ENCODE assay signal across 19 cellular contexts in the genomic region with DNA sequence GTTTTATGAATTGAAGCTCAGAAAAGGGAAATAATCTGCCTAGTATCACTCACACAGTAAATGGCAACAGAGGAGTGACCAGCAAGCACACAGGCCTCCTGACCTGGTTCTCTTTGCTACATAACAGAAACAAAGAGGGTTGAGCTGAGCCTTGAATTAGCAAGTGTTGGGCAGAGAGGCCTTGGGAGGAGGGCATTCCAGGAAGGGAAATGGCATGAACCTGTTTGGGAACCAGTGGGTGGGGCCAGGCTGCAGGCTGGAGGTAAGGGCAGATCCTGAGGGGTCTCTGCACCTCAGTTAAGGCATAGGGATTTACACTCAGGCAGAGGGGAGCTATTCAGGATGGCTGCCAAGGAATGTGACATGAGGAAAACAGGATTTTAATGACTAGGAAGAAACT. TPM values are rescaled to one million over a fixed set of nuclear protein-coding genes. Genes with fewer than 3 reads are reported as not detected.
DNase-seq lines count a peak whose midpoint lies in the region; ATAC-seq and TF ChIP-seq lines count a peak whose summit lies in the region.
"Had no signal": no experiment of that assay in that cellular context is flagged by ENCODE, and none has a peak within 500 bp of the region (broad histone marks: within the 10 kb centered on the region; RNA-seq: fewer than 3 reads in every experiment).

No MANE protein-coding gene starts in this region.

- peak overlapping the region; percentile 5 for H3K27ac ChIP-seq in neuronal stem cell (replicated peaks; ENCODE audit: low read length)
- H3K27ac ChIP-seq: BLaER1 had no signal

- H3K14ac ChIP-seq in neuronal stem cell (ENCODE audit: low read length): no peak overlapping the region

- no peak overlapping the region for H4K91ac ChIP-seq in neuronal stem cell (ENCODE audit: low read depth, low read length, poor library complexity)

- POLR2A ChIA-PET in activated CD8-positive, alpha-beta T cell treated with anti-CD3 and anti-CD28 coated beads for 36 hours (lab: Charles Lee): interaction anchor here (0.6 kb wide), 1 partner anchor 49 kb away, joined by 3 read pairs; no protein-coding TSS in a partner anchor
- POLR2A ChIA-PET in activated CD8-positive, alpha-beta T cell treated with anti-CD3 and anti-CD28 coated beads, Interleukin-2, amount 10 ng/mL, durations not matched to agents 7 days and 5 days (lab: Charles Lee): interaction anchor here (1.8 kb wide), 1 partner anchor 25 kb away, joined by 7 read pairs; a partner anchor contains a TSS
- POLR2A ChIA-PET in activated CD4-positive, alpha-beta memory T cell treated with anti-CD3 and anti-CD28 coated beads for 36 hours (lab: Charles Lee): no interaction called here

- H3K4me3 ChIP-seq in neuronal stem cell (ENCODE audit: low read length in 2 of 2): no peak overlapping the region
- H3K4me3 ChIP-seq: BLaER1 had no signal

- no peak overlapping the region for H2AK5ac ChIP-seq in neuronal stem cell (ENCODE audit: low read depth, low read length)

- no peak overlapping the region for H3K4me2 ChIP-seq in neuronal stem cell (ENCODE audit: insufficient read depth, low read length, poor library complexity, severe bottlenecking)
- H3K4me2 ChIP-seq: BLaER1 had no signal

- H3K79me1 ChIP-seq in neuronal stem cell (ENCODE audit: low read depth, low read length): no peaks in the 10 kb centered on the region

- intact Hi-C loops in activated CD8-positive, alpha-beta T cell treated with anti-CD3 and anti-CD28 coated beads for 36 hours (cut with micrococcal nuclease): no loop called here
- intact Hi-C loops in activated T-helper 2 cell treated with anti-CD3 and anti-CD28 coated beads, Interferon-gamma antibody, Interleukin-2, Interleukin-4, amounts not matched to agents 10 μg/mL and 5 μg/mL and 100 μg/mL, durations not matched to agents 14 hours and 24 hours and 36 hours (cut with micrococcal nuclease): loop anchor here (2.0 kb wide), 1 partner anchor 25 kb away; a partner anchor contains a TSS
- intact Hi-C loops in activated CD4-positive, alpha-beta memory T cell treated with anti-CD3 and anti-CD28 coated beads for 36 hours (cut with micrococcal nuclease): loop anchor here (2.0 kb wide), 1 partner anchor 25 kb away; a partner anchor contains a TSS

- peak overlapping the region; percentile 39 for H2AFZ ChIP-seq in neuronal stem cell (ENCODE audit: low read length)

- H2BK120ac ChIP-seq in neuronal stem cell (ENCODE audit: low read depth, low read length): no peak overlapping the region

- no peaks in the 10 kb centered on the region for H3K27me3 Mint-ChIP-seq in activated CD8-positive, alpha-beta T cell treated with anti-CD3 and anti-CD28 coated beads for 36 hours
- no peaks in the 10 kb centered on the region for H3K27me3 Mint-ChIP-seq in activated CD8-positive, alpha-beta T cell treated with anti-CD3 and anti-CD28 coated beads, Interleukin-2, amount 10 ng/mL, durations not matched to agents 7 days and 5 days (ENCODE audit: low read depth)
- no peaks in the 10 kb centered on the region for H3K27me3 Mint-ChIP-seq in activated T-helper 2 cell treated with anti-CD3 and anti-CD28 coated beads, Interferon-gamma antibody, Interleukin-2, Interleukin-4, amounts not matched to agents 10 μg/mL and 5 μg/mL and 100 μg/mL, durations not matched to agents 14 hours and 24 hours and 36 hours (ENCODE audit: low read depth)
- no peaks in the 10 kb centered on the region for H3K27me3 Mint-ChIP-seq in activated CD4-positive, alpha-beta memory T cell treated with anti-CD3 and anti-CD28 coated beads for 36 hours

- no peak for ATAC-seq in activated CD8-positive, alpha-beta T cell treated with anti-CD3 and anti-CD28 coated beads for 36 hours
- no peak for ATAC-seq in activated CD8-positive, alpha-beta T cell treated with anti-CD3 and anti-CD28 coated beads, Interleukin-2, amount 10 ng/mL, durations not matched to agents 7 days and 5 days
- ATAC-seq in HG03442 (IDR thresholded peaks at IDR 0.05; ENCODE audit: unreplicated experiment) (no peak), HG02642 (IDR thresholded peaks at IDR 0.05; ENCODE audit: poor library complexity, unreplicated experiment) (no peak)
- ATAC-seq: CD8-positive, alpha-beta T cell had no signal

- peaks cover 0 to 5% of the 10 kb centered on the region in 2 donors for H3K4me1 ChIP-seq in neuronal stem cell (ENCODE audit: control insufficient read depth in 2 of 2, insufficient read depth in 1 of 2, low read depth in 1 of 2, low read length in 2 of 2)
- H3K4me1 ChIP-seq: BLaER1 had no signal

- CTCF ChIA-PET in activated CD8-positive, alpha-beta T cell treated with anti-CD3 and anti-CD28 coated beads for 36 hours (lab: Charles Lee): interaction anchor here (1.5 to 3.9 kb wide), 2 partner anchors 11 to 24 kb away, joined by 6 to 16 read pairs; a partner anchor contains a TSS
- CTCF ChIA-PET in activated CD8-positive, alpha-beta T cell treated with anti-CD3 and anti-CD28 coated beads, Interleukin-2, amount 10 ng/mL, durations not matched to agents 7 days and 5 days (lab: Charles Lee): interaction anchor here (1.3 kb wide), 1 partner anchor 9 kb away, joined by 3 read pairs; no protein-coding TSS in a partner anchor
- CTCF ChIA-PET in activated CD4-positive, alpha-beta memory T cell treated with anti-CD3 and anti-CD28 coated beads for 36 hours (lab: Charles Lee): interaction anchor here (0.9 to 3.5 kb wide), 4 partner anchors 11 to 55 kb away, joined by 3 to 17 read pairs (median 4); no protein-coding TSS in a partner anchor

- H3K27ac Mint-ChIP-seq in activated CD8-positive, alpha-beta T cell treated with anti-CD3 and anti-CD28 coated beads for 36 hours: peak overlapping the region; percentile 88
- no peak overlapping the region for H3K27ac Mint-ChIP-seq in activated CD8-positive, alpha-beta T cell treated with anti-CD3 and anti-CD28 coated beads, Interleukin-2, amount 10 ng/mL, durations not matched to agents 7 days and 5 days
- H3K27ac Mint-ChIP-seq in activated T-helper 2 cell treated with anti-CD3 and anti-CD28 coated beads, Interferon-gamma antibody, Interleukin-2, Interleukin-4, amounts not matched to agents 10 μg/mL and 5 μg/mL and 100 μg/mL, durations not matched to agents 14 hours and 24 hours and 36 hours: peak overlapping the region; percentile 91
- H3K27ac Mint-ChIP-seq in activated CD4-positive, alpha-beta memory T cell treated with anti-CD3 and anti-CD28 coated beads for 36 hours: no peak overlapping the region
- H3K27ac Mint-ChIP-seq: CD8-positive, alpha-beta T cell; HFFc6 had no signal

- H3K18ac ChIP-seq in neuronal stem cell (ENCODE audit: low read length): no peak overlapping the region

- H3K9me3 ChIP-seq in neuronal stem cell (replicated peaks in 1 of 2; ENCODE audit: control insufficient read depth in 2 of 2, insufficient read depth in 1 of 2, low read depth in 1 of 2, low read length in 2 of 2): no peaks in the 10 kb centered on the region
- H3K9me3 ChIP-seq: BLaER1 had no signal

- no peak for TF ChIP-seq CTCF in activated CD8-positive, alpha-beta T cell treated with anti-CD3 and anti-CD28 coated beads for 36 hours (IDR thresholded peaks at IDR 0.05)

- H3K36me3 Mint-ChIP-seq in activated CD8-positive, alpha-beta T cell treated with anti-CD3 and anti-CD28 coated beads for 36 hours (ENCODE audit: low read depth): peaks cover 18% of the 10 kb centered on the region
- H3K36me3 Mint-ChIP-seq in activated CD8-positive, alpha-beta T cell treated with anti-CD3 and anti-CD28 coated beads, Interleukin-2, amount 10 ng/mL, durations not matched to agents 7 days and 5 days (ENCODE audit: low read depth): peaks cover 2% of the 10 kb centered on the region
- peaks cover 13% of the 10 kb centered on the region for H3K36me3 Mint-ChIP-seq in activated T-helper 2 cell treated with anti-CD3 and anti-CD28 coated beads, Interferon-gamma antibody, Interleukin-2, Interleukin-4, amounts not matched to agents 10 μg/mL and 5 μg/mL and 100 μg/mL, durations not matched to agents 14 hours and 24 hours and 36 hours (ENCODE audit: low read depth)
- peaks cover 9% of the 10 kb centered on the region for H3K36me3 Mint-ChIP-seq in activated CD4-positive, alpha-beta memory T cell treated with anti-CD3 and anti-CD28 coated beads for 36 hours

- no peak overlapping the region for H3K9ac ChIP-seq in neuronal stem cell (ENCODE audit: low read depth, low read length, poor library complexity)
- H3K9ac ChIP-seq: BLaER1 had no signal

- no peak overlapping the region for H4K8ac ChIP-seq in neuronal stem cell (ENCODE audit: low read depth, low read length)

- no peak overlapping the region for H2BK15ac ChIP-seq in neuronal stem cell (ENCODE audit: low read length)

- H3K4me3 Mint-ChIP-seq in activated CD8-positive, alpha-beta T cell treated with anti-CD3 and anti-CD28 coated beads for 36 hours: no peak overlapping the region
- H3K4me3 Mint-ChIP-seq in activated CD8-positive, alpha-beta T cell treated with anti-CD3 and anti-CD28 coated beads, Interleukin-2, amount 10 ng/mL, durations not matched to agents 7 days and 5 days: no peak overlapping the region
- no peak overlapping the region for H3K4me3 Mint-ChIP-seq in activated T-helper 2 cell treated with anti-CD3 and anti-CD28 coated beads, Interferon-gamma antibody, Interleukin-2, Interleukin-4, amounts not matched to agents 10 μg/mL and 5 μg/mL and 100 μg/mL, durations not matched to agents 14 hours and 24 hours and 36 hours (ENCODE audit: low read depth)
- H3K4me3 Mint-ChIP-seq in activated CD4-positive, alpha-beta memory T cell treated with anti-CD3 and anti-CD28 coated beads for 36 hours: no peak overlapping the region
- H3K4me3 Mint-ChIP-seq: CD8-positive, alpha-beta T cell; HFFc6 had no signal

- H2BK5ac ChIP-seq in neuronal stem cell (ENCODE audit: low read length): no peak overlapping the region

- H3K4me1 Mint-ChIP-seq in activated CD8-positive, alpha-beta T cell treated with anti-CD3 and anti-CD28 coated beads for 36 hours (ENCODE audit: low read depth): peaks cover 17% of the 10 kb centered on the region
- peaks cover 2% of the 10 kb centered on the region for H3K4me1 Mint-ChIP-seq in activated CD8-positive, alpha-beta T cell treated with anti-CD3 and anti-CD28 coated beads, Interleukin-2, amount 10 ng/mL, durations not matched to agents 7 days and 5 days (ENCODE audit: low read depth)
- peaks cover 18% of the 10 kb centered on the region for H3K4me1 Mint-ChIP-seq in activated T-helper 2 cell treated with anti-CD3 and anti-CD28 coated beads, Interferon-gamma antibody, Interleukin-2, Interleukin-4, amounts not matched to agents 10 μg/mL and 5 μg/mL and 100 μg/mL, durations not matched to agents 14 hours and 24 hours and 36 hours (ENCODE audit: low read depth)
- H3K4me1 Mint-ChIP-seq in activated CD4-positive, alpha-beta memory T cell treated with anti-CD3 and anti-CD28 coated beads for 36 hours (ENCODE audit: low read depth): peaks cover 15% of the 10 kb centered on the region

- H3K4ac ChIP-seq in neuronal stem cell (ENCODE audit: low read length): no peak overlapping the region

- H3K23ac ChIP-seq in neuronal stem cell (ENCODE audit: low read depth, low read length, poor library complexity): no peak overlapping the region

- peaks cover 0 to 16% of the 10 kb centered on the region in 2 donors for H3K36me3 ChIP-seq in neuronal stem cell (replicated peaks in 1 of 2; ENCODE audit: control insufficient read depth in 2 of 2, insufficient read depth in 2 of 2, low read length in 2 of 2)

- H3K9me3 Mint-ChIP-seq in activated CD8-positive, alpha-beta T cell treated with anti-CD3 and anti-CD28 coated beads for 36 hours: no peaks in the 10 kb centered on the region
- no peaks in the 10 kb centered on the region for H3K9me3 Mint-ChIP-seq in activated CD8-positive, alpha-beta T cell treated with anti-CD3 and anti-CD28 coated beads, Interleukin-2, amount 10 ng/mL, durations not matched to agents 7 days and 5 days (ENCODE audit: insufficient read depth)
- no peaks in the 10 kb centered on the region for H3K9me3 Mint-ChIP-seq in activated T-helper 2 cell treated with anti-CD3 and anti-CD28 coated beads, Interferon-gamma antibody, Interleukin-2, Interleukin-4, amounts not matched to agents 10 μg/mL and 5 μg/mL and 100 μg/mL, durations not matched to agents 14 hours and 24 hours and 36 hours
- H3K9me3 Mint-ChIP-seq in activated CD4-positive, alpha-beta memory T cell treated with anti-CD3 and anti-CD28 coated beads for 36 hours: no peaks in the 10 kb centered on the region
- H3K9me3 Mint-ChIP-seq: CD8-positive, alpha-beta T cell; HFFc6 had no signal

- no peak overlapping the region for H2BK12ac ChIP-seq in neuronal stem cell (ENCODE audit: low read length)

- no peaks in the 10 kb centered on the region for H3K27me3 ChIP-seq in neuronal stem cell (ENCODE audit: control insufficient read depth in 3 of 3, insufficient read depth in 3 of 3, low read depth in 1 of 3, low read length in 3 of 3)
- H3K27me3 ChIP-seq: BLaER1 had no signal

- no peak for DNase-seq in activated CD8-positive, alpha-beta T cell treated with anti-CD3 and anti-CD28 coated beads for 36 hours
- DNase-seq in activated CD8-positive, alpha-beta T cell treated with anti-CD3 and anti-CD28 coated beads, Interleukin-2, amount 10 ng/mL, durations not matched to agents 7 days and 5 days: no peak
- DNase-seq in activated T-helper 2 cell treated with anti-CD3 and anti-CD28 coated beads, Interferon-gamma antibody, Interleukin-2, Interleukin-4, amounts not matched to agents 10 μg/mL and 5 μg/mL and 100 μg/mL, durations not matched to agents 14 hours and 24 hours and 36 hours (ENCODE audit: low spot score): no peak
- DNase-seq in iPS DF 19.7 (ENCODE audit: low read depth, low spot score): peak; percentile 48
- DNase-seq in neuronal stem cell (ENCODE audit: low spot score): peak; percentile 5
- no peak for DNase-seq in activated CD4-positive, alpha-beta memory T cell treated with anti-CD3 and anti-CD28 coated beads for 36 hours
- DNase-seq: CD8-positive, alpha-beta T cell; DMS79 treated with DMSO at 0.1 percent for 48 hours; GDM1; GOT3; HFFc6; NCI-H1417; NCI-H187 treated with DMSO at 0.1 percent for 48 hours; NK-92 treated with Interleukin-12 subunit alpha and Interleukin-12 subunit beta, amount 100 ng/mL, for 24 hours; OCI-M1; SHP77 treated with DMSO at 0.1 percent for 48 hours had no signal

RNA-seq across cellular contexts. Expression of a gene that starts 24.8 kb away (rescaled TPM):
- total RNA-seq in activated CD8-positive, alpha-beta T cell treated with anti-CD3 and anti-CD28 coated beads for 36 hours: 100 to 1,000 TPM; 266 TPM
- total RNA-seq in activated CD8-positive, alpha-beta T cell treated with anti-CD3 and anti-CD28 coated beads, Interleukin-2, amount 10 ng/mL, durations not matched to agents 7 days and 5 days: 100 to 1,000 TPM; 153 to 157 TPM
- total RNA-seq in activated T-helper 2 cell treated with anti-CD3 and anti-CD28 coated beads, Interferon-gamma antibody, Interleukin-2, Interleukin-4, amounts not matched to agents 10 μg/mL and 5 μg/mL and 100 μg/mL, durations not matched to agents 14 hours and 24 hours and 36 hours: 235 and 251 TPM in 2 replicates
- polyA plus RNA-seq in neuronal stem cell (2013, experiment 1 of 2): 86.0 TPM
- polyA plus RNA-seq in neuronal stem cell (2013, experiment 2 of 2): 89.2 TPM
- 100 to 1,000 TPM; 199 to 207 TPM for total RNA-seq in activated CD4-positive, alpha-beta memory T cell treated with anti-CD3 and anti-CD28 coated beads for 36 hours

Comparison
In these comparisons a context has a peak if more than half of its experiments do, and no peak if none do; other contexts are left out.
1. H3K27ac Mint-ChIP-seq: peak in activated CD8-positive, alpha-beta T cell treated with anti-CD3 and anti-CD28 coated beads for 36 hours (single experiment) and activated T-helper 2 cell treated with anti-CD3 and anti-CD28 coated beads, Interferon-gamma antibody, Interleukin-2, Interleukin-4, amounts not matched to agents 10 μg/mL and 5 μg/mL and 100 μg/mL, durations not matched to agents 14 hours and 24 hours and 36 hours (single experiment); none in activated CD8-positive, alpha-beta T cell treated with anti-CD3 and anti-CD28 coated beads, Interleukin-2, amount 10 ng/mL, durations not matched to agents 7 days and 5 days (single experiment) and activated CD4-positive, alpha-beta memory T cell treated with anti-CD3 and anti-CD28 coated beads for 36 hours (single experiment).
2. DNase-seq: peak in iPS DF 19.7 (single experiment) and neuronal stem cell (single experiment); none in activated CD8-positive, alpha-beta T cell treated with anti-CD3 and anti-CD28 coated beads for 36 hours (single experiment), activated CD8-positive, alpha-beta T cell treated with anti-CD3 and anti-CD28 coated beads, Interleukin-2, amount 10 ng/mL, durations not matched to agents 7 days and 5 days (single experiment), activated T-helper 2 cell treated with anti-CD3 and anti-CD28 coated beads, Interferon-gamma antibody, Interleukin-2, Interleukin-4, amounts not matched to agents 10 μg/mL and 5 μg/mL and 100 μg/mL, durations not matched to agents 14 hours and 24 hours and 36 hours (single experiment) and activated CD4-positive, alpha-beta memory T cell treated with anti-CD3 and anti-CD28 coated beads for 36 hours (single experiment).